Comparison of ENCODE assay signal across 16 cellular contexts in the genomic region with DNA sequence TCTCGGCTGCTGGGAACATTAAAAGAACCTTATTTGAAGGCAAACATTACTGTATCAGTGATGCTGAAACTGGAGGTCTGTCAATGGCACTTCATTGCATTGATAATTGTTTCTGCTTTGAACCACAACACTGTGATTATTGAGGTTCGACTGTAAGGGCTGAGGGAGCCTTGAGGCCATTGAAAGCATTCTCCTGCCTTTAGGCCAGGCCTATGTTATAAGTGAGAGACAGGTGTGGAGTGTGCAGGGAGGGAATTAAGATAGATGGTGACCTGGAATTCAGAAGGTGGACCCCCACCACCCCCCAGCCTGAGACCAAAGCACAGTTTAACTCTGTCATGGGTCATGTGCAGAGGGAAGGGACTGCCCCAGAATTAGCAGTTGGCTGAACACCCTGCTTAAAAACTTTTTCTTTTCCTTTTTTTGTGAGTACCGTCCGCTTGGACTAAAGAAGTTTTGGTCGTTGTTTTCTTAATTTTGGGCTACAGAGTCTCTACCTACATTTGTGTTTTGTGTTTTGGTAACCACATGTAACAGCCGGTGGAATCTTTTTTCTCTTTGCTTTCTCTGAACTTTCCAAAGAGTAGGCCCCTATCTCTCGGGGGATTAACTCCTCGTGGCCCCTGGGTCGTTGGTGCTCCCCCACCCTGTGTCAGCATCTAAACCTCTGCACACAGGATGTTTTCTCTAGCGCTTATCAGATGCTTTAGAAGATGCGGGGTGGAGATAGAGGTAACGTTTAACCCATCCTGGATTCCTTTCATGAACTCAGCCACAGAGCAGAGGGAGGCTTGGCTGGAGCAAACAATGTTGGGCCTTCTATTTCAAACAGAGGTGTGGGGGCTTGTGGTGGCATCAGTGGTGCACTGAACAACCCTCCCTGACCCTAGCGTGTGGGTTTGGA. TPM values are rescaled to one million over a fixed set of nuclear protein-coding genes. Genes with fewer than 3 reads are reported as not detected.
DNase-seq lines count a peak whose midpoint lies in the region; ATAC-seq and TF ChIP-seq lines count a peak whose summit lies in the region.
"Had no signal": no experiment of that assay in that cellular context is flagged by ENCODE, and none has a peak within 500 bp of the region (broad histone marks: within the 10 kb centered on the region; RNA-seq: fewer than 3 reads in every experiment).

No MANE protein-coding gene starts in this region.

- H3K4me3 Mint-ChIP-seq in activated CD4-positive, alpha-beta memory T cell treated with anti-CD3 and anti-CD28 coated beads, Interleukin-2, amount 10 ng/mL, durations not matched to agents 7 days and 5 days = no peak overlapping the region
- H3K4me3 Mint-ChIP-seq in activated CD4-positive, alpha-beta memory T cell treated with anti-CD3 and anti-CD28 coated beads for 36 hours = no peak overlapping the region
- H3K4me3 Mint-ChIP-seq in stimulated activated naive B cell treated with anti-CD40 and anti-IgM and Interleukin-4, amounts not matched to agents 10 μg/mL and 1 μg/mL and 100 μg/mL, for 72 hours = peak overlapping the region; percentile 10 to 29
- no peak overlapping the region for H3K4me3 Mint-ChIP-seq in chondrocyte (ENCODE audit: unreplicated experiment)
- H3K4me3 Mint-ChIP-seq in HFFc6 = no peak overlapping the region

- DNase-seq in activated CD4-positive, alpha-beta memory T cell treated with anti-CD3 and anti-CD28 coated beads, Interleukin-2, amount 10 ng/mL, durations not matched to agents 7 days and 5 days = peak; percentile 31
- no peak for DNase-seq in activated CD4-positive, alpha-beta memory T cell treated with anti-CD3 and anti-CD28 coated beads for 36 hours
- DNase-seq in T-helper 2 cell = peak in 3 of 5 experiments; percentile 9 to 92 (median 40)
- no peak for DNase-seq in coronary artery (ENCODE audit: low spot score)
- no peak for DNase-seq in stimulated activated naive B cell treated with anti-CD40 and anti-IgM and Interleukin-4, amounts not matched to agents 10 μg/mL and 1 μg/mL and 100 μg/mL, for 72 hours
- no peak for DNase-seq in middle frontal gyrus (ENCODE audit: extremely low spot score, low spot score)
- no peak for DNase-seq in chondrocyte (ENCODE audit: low spot score)
- DNase-seq in HFFc6 = no peak
- DNase-seq: HCEC 1CT; hippocampal formation; NCI-H1105; NK-92 treated with Interleukin-12 subunit alpha and Interleukin-12 subunit beta, amount 100 ng/mL, for 24 hours; stimulated activated CD4-positive, alpha-beta T cell treated with anti-CD3 and anti-CD28 coated beads, Interleukin-12 subunit alpha, Interleukin-12 subunit beta, amount 100 ng/mL, for 4 hours had no signal

- TF ChIP-seq CTCF in coronary artery (IDR thresholded peaks at IDR 0.05) (no peak), chondrocyte (IDR thresholded peaks at IDR 0.05) (no peak), HFFc6 (IDR thresholded peaks at IDR 0.05) (no peak)

- peak overlapping the region; percentile 76 for H3K27ac Mint-ChIP-seq in activated CD4-positive, alpha-beta memory T cell treated with anti-CD3 and anti-CD28 coated beads, Interleukin-2, amount 10 ng/mL, durations not matched to agents 7 days and 5 days
- H3K27ac Mint-ChIP-seq in activated CD4-positive, alpha-beta memory T cell treated with anti-CD3 and anti-CD28 coated beads for 36 hours = no peak overlapping the region
- H3K27ac Mint-ChIP-seq in stimulated activated naive B cell treated with anti-CD40 and anti-IgM and Interleukin-4, amounts not matched to agents 10 μg/mL and 1 μg/mL and 100 μg/mL, for 72 hours = peak overlapping the region; percentile 85
- H3K27ac Mint-ChIP-seq in chondrocyte (ENCODE audit: unreplicated experiment) = no peak overlapping the region
- H3K27ac Mint-ChIP-seq in HFFc6 = no peak overlapping the region

- H3K27ac ChIP-seq in coronary artery = peak overlapping the region; percentile 40 to 58
- H3K27ac ChIP-seq: A549, prostate gland had no signal

- H3K4me1 Mint-ChIP-seq in activated CD4-positive, alpha-beta memory T cell treated with anti-CD3 and anti-CD28 coated beads, Interleukin-2, amount 10 ng/mL, durations not matched to agents 7 days and 5 days = peaks cover 51% of the 10 kb centered on the region
- H3K4me1 Mint-ChIP-seq in activated CD4-positive, alpha-beta memory T cell treated with anti-CD3 and anti-CD28 coated beads for 36 hours (ENCODE audit: low read depth) = peaks cover 43% of the 10 kb centered on the region
- peaks cover 16 to 29% of the 10 kb centered on the region in 2 donors for H3K4me1 Mint-ChIP-seq in stimulated activated naive B cell treated with anti-CD40 and anti-IgM and Interleukin-4, amounts not matched to agents 10 μg/mL and 1 μg/mL and 100 μg/mL, for 72 hours
- no peaks in the 10 kb centered on the region for H3K4me1 Mint-ChIP-seq in chondrocyte (ENCODE audit: low read depth)
- H3K4me1 Mint-ChIP-seq in HFFc6 (ENCODE audit: low read depth) = no peaks in the 10 kb centered on the region

- H3K4me3 ChIP-seq in coronary artery = peak overlapping the region; percentile 46
- H3K4me3 ChIP-seq: A549, prostate gland had no signal

- CTCF ChIA-PET in activated CD4-positive, alpha-beta memory T cell treated with anti-CD3 and anti-CD28 coated beads, Interleukin-2, amount 10 ng/mL, durations not matched to agents 7 days and 5 days (lab: Charles Lee) = no interaction called here
- CTCF ChIA-PET in activated CD4-positive, alpha-beta memory T cell treated with anti-CD3 and anti-CD28 coated beads for 36 hours (lab: Charles Lee) = interaction anchor here (0.7 kb wide), 1 partner anchor 134 kb away, joined by 3 read pairs; no protein-coding TSS in a partner anchor

- POLR2A ChIA-PET in activated CD4-positive, alpha-beta memory T cell treated with anti-CD3 and anti-CD28 coated beads, Interleukin-2, amount 10 ng/mL, durations not matched to agents 7 days and 5 days (lab: Charles Lee) = no interaction called here
- POLR2A ChIA-PET in activated CD4-positive, alpha-beta memory T cell treated with anti-CD3 and anti-CD28 coated beads for 36 hours (lab: Charles Lee) = no interaction called here

- no peaks in the 10 kb centered on the region for H3K9me3 Mint-ChIP-seq in activated CD4-positive, alpha-beta memory T cell treated with anti-CD3 and anti-CD28 coated beads, Interleukin-2, amount 10 ng/mL, durations not matched to agents 7 days and 5 days
- H3K9me3 Mint-ChIP-seq in activated CD4-positive, alpha-beta memory T cell treated with anti-CD3 and anti-CD28 coated beads for 36 hours = no peaks in the 10 kb centered on the region
- no peaks in the 10 kb centered on the region for H3K9me3 Mint-ChIP-seq in stimulated activated naive B cell treated with anti-CD40 and anti-IgM and Interleukin-4, amounts not matched to agents 10 μg/mL and 1 μg/mL and 100 μg/mL, for 72 hours
- H3K9me3 Mint-ChIP-seq in chondrocyte (ENCODE audit: low read depth) = no peaks in the 10 kb centered on the region
- H3K9me3 Mint-ChIP-seq in HFFc6 = no peaks in the 10 kb centered on the region

- H3K27me3 Mint-ChIP-seq in activated CD4-positive, alpha-beta memory T cell treated with anti-CD3 and anti-CD28 coated beads, Interleukin-2, amount 10 ng/mL, durations not matched to agents 7 days and 5 days = peaks cover 8% of the 10 kb centered on the region
- no peaks in the 10 kb centered on the region for H3K27me3 Mint-ChIP-seq in activated CD4-positive, alpha-beta memory T cell treated with anti-CD3 and anti-CD28 coated beads for 36 hours
- peaks cover 0 to 6% of the 10 kb centered on the region in 2 donors for H3K27me3 Mint-ChIP-seq in stimulated activated naive B cell treated with anti-CD40 and anti-IgM and Interleukin-4, amounts not matched to agents 10 μg/mL and 1 μg/mL and 100 μg/mL, for 72 hours
- H3K27me3 Mint-ChIP-seq in chondrocyte (ENCODE audit: low read depth) (peaks cover 22% of the 10 kb centered on the region), HFFc6 (ENCODE audit: insufficient read depth) (peaks cover 49% of the 10 kb centered on the region)

- no peaks in the 10 kb centered on the region for H3K36me3 Mint-ChIP-seq in activated CD4-positive, alpha-beta memory T cell treated with anti-CD3 and anti-CD28 coated beads, Interleukin-2, amount 10 ng/mL, durations not matched to agents 7 days and 5 days (ENCODE audit: low read depth)
- H3K36me3 Mint-ChIP-seq in activated CD4-positive, alpha-beta memory T cell treated with anti-CD3 and anti-CD28 coated beads for 36 hours = no peaks in the 10 kb centered on the region
- no peaks in the 10 kb centered on the region for H3K36me3 Mint-ChIP-seq in stimulated activated naive B cell treated with anti-CD40 and anti-IgM and Interleukin-4, amounts not matched to agents 10 μg/mL and 1 μg/mL and 100 μg/mL, for 72 hours
- H3K36me3 Mint-ChIP-seq in chondrocyte (ENCODE audit: low read depth) (peaks cover 22% of the 10 kb centered on the region), HFFc6 (ENCODE audit: low read depth) (no peaks in the 10 kb centered on the region)

- ATAC-seq in stimulated activated naive B cell treated with anti-CD40 and anti-IgM and Interleukin-4, amounts not matched to agents 10 μg/mL and 1 μg/mL and 100 μg/mL, for 72 hours (replicated peaks) = peak; percentile 73 to 79
- ATAC-seq: A549 had no signal

- intact Hi-C loops in activated CD4-positive, alpha-beta memory T cell treated with anti-CD3 and anti-CD28 coated beads for 36 hours (cut with micrococcal nuclease) = no loop called here

RNA-seq across cellular contexts. Expression of a gene that starts 43.7 kb away (rescaled TPM):
- 10 to 100 TPM; 11.0 to 11.8 TPM for total RNA-seq in activated CD4-positive, alpha-beta memory T cell treated with anti-CD3 and anti-CD28 coated beads, Interleukin-2, amount 10 ng/mL, durations not matched to agents 7 days and 5 days
- 1 to 10 TPM; 7.7 to 9.7 TPM for total RNA-seq in activated CD4-positive, alpha-beta memory T cell treated with anti-CD3 and anti-CD28 coated beads for 36 hours
- total RNA-seq in chondrocyte = 18.5 to 22.0 TPM (median 21.9 TPM) in 3 replicates
- total RNA-seq in HFFc6 (2021; fragmentation: NEBNext Ultra II Directional; extraction: Animal tissue kit (Norgen Biotek cat#: 25700)) = not detected
- total RNA-seq: fibroblast of lung had no signal

Comparison
In these comparisons a context has a peak if more than half of its experiments do, and no peak if none do; other contexts are left out.
1. DNase-seq: peak in activated CD4-positive, alpha-beta memory T cell treated with anti-CD3 and anti-CD28 coated beads, Interleukin-2, amount 10 ng/mL, durations not matched to agents 7 days and 5 days (single experiment) and T-helper 2 cell (3 of 5); none in activated CD4-positive, alpha-beta memory T cell treated with anti-CD3 and anti-CD28 coated beads for 36 hours (single experiment), coronary artery (single experiment), stimulated activated naive B cell treated with anti-CD40 and anti-IgM and Interleukin-4, amounts not matched to agents 10 μg/mL and 1 μg/mL and 100 μg/mL, for 72 hours (single experiment), middle frontal gyrus (single experiment), chondrocyte (single experiment) and HFFc6 (single experiment).
2. H3K27ac Mint-ChIP-seq: peak in activated CD4-positive, alpha-beta memory T cell treated with anti-CD3 and anti-CD28 coated beads, Interleukin-2, amount 10 ng/mL, durations not matched to agents 7 days and 5 days (single experiment) and stimulated activated naive B cell treated with anti-CD40 and anti-IgM and Interleukin-4, amounts not matched to agents 10 μg/mL and 1 μg/mL and 100 μg/mL, for 72 hours (single experiment); none in activated CD4-positive, alpha-beta memory T cell treated with anti-CD3 and anti-CD28 coated beads for 36 hours (single experiment), chondrocyte (single experiment) and HFFc6 (single experiment).
3. H3K4me3 Mint-ChIP-seq: peak in stimulated activated naive B cell treated with anti-CD40 and anti-IgM and Interleukin-4, amounts not matched to agents 10 μg/mL and 1 μg/mL and 100 μg/mL, for 72 hours (2 of 2); none in activated CD4-positive, alpha-beta memory T cell treated with anti-CD3 and anti-CD28 coated beads, Interleukin-2, amount 10 ng/mL, durations not matched to agents 7 days and 5 days (single experiment), activated CD4-positive, alpha-beta memory T cell treated with anti-CD3 and anti-CD28 coated beads for 36 hours (single experiment), chondrocyte (single experiment) and HFFc6 (single experiment).
4. RNA of a gene that starts 43.7 kb away (total RNA-seq): 18.5 to 22.0 TPM in chondrocyte, 11.0 to 11.8 TPM in activated CD4-positive, alpha-beta memory T cell treated with anti-CD3 and anti-CD28 coated beads, Interleukin-2, amount 10 ng/mL, durations not matched to agents 7 days and 5 days and 7.7 to 9.7 TPM in activated CD4-positive, alpha-beta memory T cell treated with anti-CD3 and anti-CD28 coated beads for 36 hours; not detected in HFFc6; every median in the first group is over 4 times any median in the second.